8 cellular contexts compared by ENCODE assay signal in the genomic region with DNA sequence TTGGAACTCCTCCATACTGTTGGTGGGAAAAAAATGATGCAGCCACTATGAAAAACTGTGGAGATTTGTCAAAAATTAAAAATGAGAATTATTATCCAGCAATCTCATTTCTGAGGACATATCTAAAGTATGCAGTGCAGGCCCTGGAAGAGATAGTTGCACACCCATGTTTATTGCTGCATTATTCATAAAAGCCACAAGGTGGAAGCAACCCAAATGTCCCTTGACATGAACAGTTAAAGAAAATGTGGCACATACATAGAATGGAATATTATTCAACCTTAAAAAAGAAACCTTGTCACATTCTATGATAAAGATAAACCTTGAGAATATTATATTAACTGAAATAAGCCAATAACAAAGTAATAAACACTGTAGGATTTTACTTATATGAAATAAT.
DNase-seq lines count a peak whose midpoint lies in the region; ATAC-seq and TF ChIP-seq lines count a peak whose summit lies in the region.

No MANE protein-coding gene starts in this region.

- H3K27me3 Mint-ChIP-seq in progenitor cell of endocrine pancreas (no peaks in the 10 kb centered on the region), immature natural killer cell (ENCODE audit: low read depth in 3 of 3) (peaks cover 3 to 4% (median 3%) of the 10 kb centered on the region in 3 donors)

- TF ChIP-seq CTCF in VCaP (conservative IDR thresholded peaks at IDR 0.05), result peak; percentile 56; the same call in 1 of the 2 replicates
- peak; percentile 45 for TF ChIP-seq CTCF in progenitor cell of endocrine pancreas (IDR thresholded peaks at IDR 0.05; ENCODE audit: unreplicated experiment)

- H3K27ac Mint-ChIP-seq in progenitor cell of endocrine pancreas, result no peak overlapping the region
- no peak overlapping the region for H3K27ac Mint-ChIP-seq in immature natural killer cell

- no peak overlapping the region for H3K27ac ChIP-seq in VCaP

- DNase-seq in NCI-H526 (lab: John Stamatoyannopoulos, UW), result peak; percentile 12 to 46
- DNase-seq in NCI-H526 treated with DMSO at 0.1 percent for 48 hours (lab: John Stamatoyannopoulos, UW), result no peak
- no peak for DNase-seq in progenitor cell of endocrine pancreas (ENCODE audit: low spot score, unreplicated experiment)
- DNase-seq in AG08396 (ENCODE audit: low spot score), result no peak
- DNase-seq in immature natural killer cell, result no peak

- H3K9me3 Mint-ChIP-seq in progenitor cell of endocrine pancreas (ENCODE audit: low read depth), result no peaks in the 10 kb centered on the region
- H3K9me3 Mint-ChIP-seq in immature natural killer cell, result peaks cover 0 to 7% (median 0%) of the 10 kb centered on the region in 6 donors

- H3K4me1 Mint-ChIP-seq in progenitor cell of endocrine pancreas (ENCODE audit: low read depth) (no peaks in the 10 kb centered on the region), immature natural killer cell (no peaks in the 10 kb centered on the region)

- H3K4me3 Mint-ChIP-seq in progenitor cell of endocrine pancreas (ENCODE audit: low read depth), result no peak overlapping the region
- H3K4me3 Mint-ChIP-seq in immature natural killer cell, result no peak overlapping the region

- peak; percentile 73 for ATAC-seq in HG03108 (IDR thresholded peaks at IDR 0.05; ENCODE audit: unreplicated experiment)
- no peak for ATAC-seq in HG02763 (IDR thresholded peaks at IDR 0.05; ENCODE audit: unreplicated experiment)

- H3K36me3 Mint-ChIP-seq in progenitor cell of endocrine pancreas (ENCODE audit: insufficient read depth) (no peaks in the 10 kb centered on the region), immature natural killer cell (peaks cover 0 to 3% (median 0%) of the 10 kb centered on the region in 3 donors)

Comparison
In these comparisons a context has a peak if more than half of its experiments do, and no peak if none do; other contexts are left out.
1. DNase-seq: peak in NCI-H526 (2 of 2); none in NCI-H526 treated with DMSO at 0.1 percent for 48 hours (single experiment), progenitor cell of endocrine pancreas (single experiment), AG08396 (single experiment) and immature natural killer cell (0 of 3).